Comparison of ENCODE assay signal across 8 cellular contexts in the genomic region with DNA sequence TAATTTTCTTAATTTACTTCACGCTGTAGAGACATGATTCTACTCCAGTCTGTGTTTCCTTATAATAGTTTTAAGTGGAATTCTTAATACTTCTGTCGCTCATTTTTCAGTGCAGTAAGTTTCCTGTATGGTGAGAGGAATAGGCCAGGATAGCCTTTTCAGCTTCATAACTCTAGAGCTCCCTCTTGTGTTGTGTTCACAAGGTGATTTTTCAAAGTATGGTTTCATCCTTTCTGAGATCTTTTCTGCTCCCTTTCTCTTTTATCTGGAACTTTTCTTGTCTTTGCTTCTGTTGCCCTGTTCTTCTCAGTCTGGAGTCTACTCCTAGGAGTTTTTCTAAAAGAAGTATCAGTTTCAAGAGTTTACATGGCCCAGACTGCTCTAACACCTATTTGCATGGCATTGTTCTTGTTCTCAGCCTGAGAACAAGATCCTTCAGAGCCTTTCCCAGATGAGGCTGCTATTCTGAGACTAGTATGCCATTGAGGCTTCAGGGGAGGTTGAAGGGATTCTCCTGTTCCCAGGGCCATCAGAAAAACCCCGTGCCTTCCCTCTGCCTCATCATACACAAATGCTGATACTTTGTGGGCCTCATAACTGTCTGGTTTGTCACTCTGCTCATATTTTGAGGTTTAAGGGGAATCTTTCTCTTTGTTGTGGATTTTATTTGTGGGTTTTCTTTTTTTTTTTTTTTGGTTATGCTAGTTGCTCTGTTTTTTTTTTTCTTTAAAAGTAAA. TPM values are rescaled to one million over a fixed set of nuclear protein-coding genes. Genes with fewer than 3 reads are reported as not detected.
DNase-seq lines count a peak whose midpoint lies in the region; ATAC-seq, FAIRE-seq and TF ChIP-seq lines count a peak whose summit lies in the region.

No MANE protein-coding gene starts in this region.

- peak overlapping the region; percentile 54 for H2AFZ ChIP-seq in endothelial cell of umbilical vein (ENCODE audit: low read depth, low read length)

- no peaks in the 10 kb centered on the region for H3K36me3 ChIP-seq in endothelial cell of umbilical vein (ENCODE audit: control insufficient read depth in 2 of 2, extremely low read depth in 1 of 2, insufficient read depth in 2 of 2, low read length in 2 of 2)

- H3K79me2 ChIP-seq in endothelial cell of umbilical vein (ENCODE audit: control insufficient read depth, insufficient read depth, low read length), result peaks cover 30% of the 10 kb centered on the region

- peaks cover 2% of the 10 kb centered on the region for H3K9me3 Mint-ChIP-seq in activated naive CD8-positive, alpha-beta T cell treated with anti-CD3 and anti-CD28 coated beads, Interleukin-2, amount 10 ng/mL, durations not matched to agents 7 days and 5 days
- H3K9me3 Mint-ChIP-seq in activated naive CD8-positive, alpha-beta T cell treated with anti-CD3 and anti-CD28 coated beads for 36 hours, result no peaks in the 10 kb centered on the region

- peaks cover 8% of the 10 kb centered on the region for H3K4me1 Mint-ChIP-seq in activated naive CD8-positive, alpha-beta T cell treated with anti-CD3 and anti-CD28 coated beads, Interleukin-2, amount 10 ng/mL, durations not matched to agents 7 days and 5 days
- peaks cover 8% of the 10 kb centered on the region for H3K4me1 Mint-ChIP-seq in activated naive CD8-positive, alpha-beta T cell treated with anti-CD3 and anti-CD28 coated beads for 36 hours

- no peaks in the 10 kb centered on the region for H3K27me3 Mint-ChIP-seq in activated naive CD8-positive, alpha-beta T cell treated with anti-CD3 and anti-CD28 coated beads, Interleukin-2, amount 10 ng/mL, durations not matched to agents 7 days and 5 days
- peaks cover 7% of the 10 kb centered on the region for H3K27me3 Mint-ChIP-seq in activated naive CD8-positive, alpha-beta T cell treated with anti-CD3 and anti-CD28 coated beads for 36 hours

- peak overlapping the region; percentile 15 for H3K4me3 Mint-ChIP-seq in activated naive CD8-positive, alpha-beta T cell treated with anti-CD3 and anti-CD28 coated beads, Interleukin-2, amount 10 ng/mL, durations not matched to agents 7 days and 5 days
- no peak overlapping the region for H3K4me3 Mint-ChIP-seq in activated naive CD8-positive, alpha-beta T cell treated with anti-CD3 and anti-CD28 coated beads for 36 hours

- H3K4me3 ChIP-seq in endothelial cell of umbilical vein (replicated peaks in 1 of 3; ENCODE audit: insufficient read depth in 1 of 3, low read depth in 1 of 3, low read length in 3 of 3), result no peak overlapping the region

- POLR2A ChIA-PET in activated naive CD8-positive, alpha-beta T cell treated with anti-CD3 and anti-CD28 coated beads, Interleukin-2, amount 10 ng/mL, durations not matched to agents 7 days and 5 days (lab: Charles Lee), result interaction anchor here (0.7 kb wide), 1 partner anchor 377 kb away, joined by 3 read pairs; no protein-coding TSS in a partner anchor
- POLR2A ChIA-PET in endothelial cell of umbilical vein (lab: Charles Lee), result no interaction called here

- intact Hi-C loops in endothelial cell of umbilical vein (cut with micrococcal nuclease), result loop anchor here (1.0 to 2.0 kb wide), 4 partner anchors 49 to 619 kb away; partner anchors contain the start of gene AKR1C3

- dilution Hi-C loops in endothelial cell of umbilical vein (cut with MboI; ENCODE audit: extremely low pct_ligation_motif_present, low sequenced_read_pairs), result no loop called here

- DNase-seq in activated naive CD8-positive, alpha-beta T cell treated with anti-CD3 and anti-CD28 coated beads, Interleukin-2, amount 10 ng/mL, durations not matched to agents 7 days and 5 days, result no peak
- DNase-seq in activated naive CD8-positive, alpha-beta T cell treated with anti-CD3 and anti-CD28 coated beads for 36 hours, result no peak
- DNase-seq in RPMI7951 (ENCODE audit: low read depth) (peak; percentile 58), endothelial cell of umbilical vein (ENCODE audit: low read depth, low spot score) (peak; percentile 67), myocyte (ENCODE audit: low read depth) (peak; percentile 89)
- no peak for DNase-seq in effector CD8-positive, alpha-beta T cell (lab: John Stamatoyannopoulos, UW)

- H3K27me3 ChIP-seq in endothelial cell of umbilical vein (ENCODE audit: control insufficient read depth in 2 of 2, insufficient read depth in 2 of 2, low read length in 2 of 2), result no peaks in the 10 kb centered on the region

- no peak overlapping the region for H3K27ac ChIP-seq in endothelial cell of umbilical vein (ENCODE audit: insufficient read depth, low read depth, low read length)

- peak; percentile 67 for FAIRE-seq in endothelial cell of umbilical vein (lab: Jason Lieb, UNC)

- peak overlapping the region; percentile 8 for H3K9ac ChIP-seq in endothelial cell of umbilical vein (replicated peaks; ENCODE audit: extremely low read depth, insufficient read depth, low read length)

- CTCF ChIA-PET in endothelial cell of umbilical vein (lab: Charles Lee), result interaction anchor here (0.6 to 5.8 kb wide), 28 partner anchors 8 to 689 kb away, joined by 3 to 97 read pairs (median 6); partner anchors contain the start of gene AKR1E2

- peaks cover 21% of the 10 kb centered on the region for H3K36me3 Mint-ChIP-seq in activated naive CD8-positive, alpha-beta T cell treated with anti-CD3 and anti-CD28 coated beads, Interleukin-2, amount 10 ng/mL, durations not matched to agents 7 days and 5 days
- peaks cover 14% of the 10 kb centered on the region for H3K36me3 Mint-ChIP-seq in activated naive CD8-positive, alpha-beta T cell treated with anti-CD3 and anti-CD28 coated beads for 36 hours

- no peaks in the 10 kb centered on the region for H4K20me1 ChIP-seq in endothelial cell of umbilical vein (replicated peaks; ENCODE audit: control insufficient read depth, extremely low read depth, insufficient read depth, low read length)

- no peaks in the 10 kb centered on the region for H3K9me1 ChIP-seq in endothelial cell of umbilical vein (replicated peaks; ENCODE audit: control insufficient read depth, extremely low read depth, insufficient read depth, low read length)

- TF ChIP-seq CTCF in endothelial cell of umbilical vein (IDR thresholded peaks at IDR 0.05; ENCODE audit: extremely low read depth in 1 of 2, insufficient read depth in 1 of 2, low read depth in 1 of 2, low read length in 2 of 2), result peak; percentile 42 to 50

- peak; percentile 58 for ATAC-seq in activated naive CD8-positive, alpha-beta T cell treated with anti-CD3 and anti-CD28 coated beads, Interleukin-2, amount 10 ng/mL, durations not matched to agents 7 days and 5 days (ENCODE audit: low read depth)
- peak; percentile 72 for ATAC-seq in HG03196 (IDR thresholded peaks at IDR 0.05; ENCODE audit: unreplicated experiment)
- ATAC-seq in GM18909 (IDR thresholded peaks at IDR 0.05; ENCODE audit: poor library complexity, unreplicated experiment), result no peak

- BruUV-seq in endothelial cell of umbilical vein (replicated peaks; lab: Mats Ljungman, UMichigan), result no TSS peak

- TF ChIP-seq POLR2A in endothelial cell of umbilical vein (IDR thresholded peaks at IDR 0.05; ENCODE audit: low read depth, low read length), result no peak

- H3K4me1 ChIP-seq in endothelial cell of umbilical vein (ENCODE audit: control insufficient read depth, extremely low read depth, insufficient read depth, low read length), result no peaks in the 10 kb centered on the region

- H3K27ac Mint-ChIP-seq in activated naive CD8-positive, alpha-beta T cell treated with anti-CD3 and anti-CD28 coated beads, Interleukin-2, amount 10 ng/mL, durations not matched to agents 7 days and 5 days, result peak overlapping the region; percentile 35
- H3K27ac Mint-ChIP-seq in activated naive CD8-positive, alpha-beta T cell treated with anti-CD3 and anti-CD28 coated beads for 36 hours, result no peak overlapping the region

- H3K9me3 ChIP-seq in endothelial cell of umbilical vein (replicated peaks; ENCODE audit: control insufficient read depth, insufficient read depth, low read length), result no peaks in the 10 kb centered on the region

- peak overlapping the region; percentile 16 for H3K4me2 ChIP-seq in endothelial cell of umbilical vein (ENCODE audit: insufficient read depth, low read length)

TF ChIP-seq in endothelial cell of umbilical vein, 7 proteins besides CTCF, POLR2A, EP300 and RAD21:
- TF ChIP-seq GATA2 (IDR thresholded peaks at IDR 0.05; ENCODE audit: insufficient read depth, insufficient read length, low read depth, low read length) (no peak), JUN (IDR thresholded peaks at IDR 0.05; ENCODE audit: borderline replicate concordance, insufficient read depth, insufficient read length, low read depth) (no peak)

RNA-seq across cellular contexts. Expression of gene NET1, which starts 21.8 kb away (rescaled TPM):
- total RNA-seq in activated naive CD8-positive, alpha-beta T cell treated with anti-CD3 and anti-CD28 coated beads, Interleukin-2, amount 10 ng/mL, durations not matched to agents 7 days and 5 days, result 10 to 100 TPM; 20.3 to 22.7 TPM
- 10 to 100 TPM; 30.6 to 30.7 TPM for total RNA-seq in activated naive CD8-positive, alpha-beta T cell treated with anti-CD3 and anti-CD28 coated beads for 36 hours
- total RNA-seq in RPMI7951 (2014; rRNA removed; shearing (Covaris generic)), result 244 and 263 TPM in 2 replicates
- 40.2 and 46.3 TPM in 2 replicates for total RNA-seq in endothelial cell of umbilical vein
- polyA plus RNA-seq in endothelial cell of umbilical vein, result 12.3 and 14.4 TPM in 2 replicates
- 22.5 and 27.9 TPM in 2 replicates for polyA plus RNA-seq in endothelial cell of umbilical vein (2011; cell fraction: cytosol; rRNA removed)
- polyA plus RNA-seq in endothelial cell of umbilical vein (2011; cell fraction: nucleus; rRNA removed), result 20.1 and 20.3 TPM in 2 replicates
- 37.5 and 40.5 TPM in 2 replicates for polyA plus RNA-seq in endothelial cell of umbilical vein (2012)
- polyA minus RNA-seq in endothelial cell of umbilical vein, result 41.6 and 46.4 TPM in 2 replicates
- 38.1 TPM for polyA minus RNA-seq in endothelial cell of umbilical vein (2011; cell fraction: cytosol; rRNA and poly(A)+ RNA removed)
- polyA minus RNA-seq in endothelial cell of umbilical vein (2011; cell fraction: nucleus; rRNA and poly(A)+ RNA removed), result 40.1 and 44.4 TPM in 2 replicates
- total RNA-seq in myocyte, result 20.2 and 31.6 TPM in 2 replicates
- polyA plus RNA-seq in myocyte (2012), result 4.3 TPM

RNA-seq across cellular contexts. Expression of gene TUBAL3, which starts 29.6 kb away (rescaled TPM):
- not detected for total RNA-seq in activated naive CD8-positive, alpha-beta T cell treated with anti-CD3 and anti-CD28 coated beads, Interleukin-2, amount 10 ng/mL, durations not matched to agents 7 days and 5 days
- not detected for total RNA-seq in activated naive CD8-positive, alpha-beta T cell treated with anti-CD3 and anti-CD28 coated beads for 36 hours
- total RNA-seq in RPMI7951 (2014; rRNA removed; shearing (Covaris generic)), result 1.2 and 1.4 TPM in 2 replicates
- total RNA-seq in endothelial cell of umbilical vein (not detected in 2 replicates), myocyte (not detected in 2 replicates)
- not detected in 2 replicates for polyA plus RNA-seq in endothelial cell of umbilical vein
- not detected in 2 replicates for polyA plus RNA-seq in endothelial cell of umbilical vein (2011; cell fraction: cytosol; rRNA removed)
- 0.08 TPM in 1 of 2 replicates, not detected in the other for polyA plus RNA-seq in endothelial cell of umbilical vein (2011; cell fraction: nucleus; rRNA removed)
- polyA plus RNA-seq in endothelial cell of umbilical vein (2012), result not detected in 2 replicates
- 0.32 TPM in 1 of 2 replicates, not detected in the other for polyA minus RNA-seq in endothelial cell of umbilical vein
- not detected for polyA minus RNA-seq in endothelial cell of umbilical vein (2011; cell fraction: cytosol; rRNA and poly(A)+ RNA removed)
- not detected in 2 replicates for polyA minus RNA-seq in endothelial cell of umbilical vein (2011; cell fraction: nucleus; rRNA and poly(A)+ RNA removed)
- polyA plus RNA-seq in myocyte (2012), result not detected

Comparison
In these comparisons a context has a peak if more than half of its experiments do, and no peak if none do; other contexts are left out.
1. DNase-seq: peak in RPMI7951 (single experiment), endothelial cell of umbilical vein (single experiment) and myocyte (single experiment); none in activated naive CD8-positive, alpha-beta T cell treated with anti-CD3 and anti-CD28 coated beads, Interleukin-2, amount 10 ng/mL, durations not matched to agents 7 days and 5 days (single experiment), activated naive CD8-positive, alpha-beta T cell treated with anti-CD3 and anti-CD28 coated beads for 36 hours (single experiment) and effector CD8-positive, alpha-beta T cell (single experiment).